ENCODE assay signal across 25 cellular contexts in the genomic region with DNA sequence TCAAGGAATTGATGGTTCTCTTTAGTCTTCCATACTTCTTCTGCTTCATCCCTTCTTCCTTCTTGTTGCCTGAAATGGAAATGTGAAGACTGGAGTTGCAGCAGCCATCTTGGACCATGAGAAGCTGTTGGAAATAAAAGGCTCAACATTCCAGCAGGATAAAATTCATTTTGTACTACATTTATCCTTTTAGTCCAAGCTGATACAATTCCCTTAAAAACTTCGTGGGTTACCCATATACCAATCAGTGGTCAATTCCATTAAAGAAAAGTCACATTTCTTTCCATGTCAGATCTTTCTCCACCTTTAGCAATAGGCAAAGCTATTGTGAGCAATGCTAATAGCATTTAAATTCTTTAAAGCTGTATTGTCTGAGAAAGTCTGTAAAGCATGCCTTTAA.
"Had no signal": no experiment of that assay in that cellular context is flagged by ENCODE, and none has a peak within 500 bp of the region (broad histone marks: within the 10 kb centered on the region; RNA-seq: fewer than 3 reads in every experiment).

No MANE protein-coding gene starts in this region.

- H3K4me1 ChIP-seq: gastroesophageal sphincter, left lung, lower lobe of right lung had no signal

- DNase-seq: dermis blood vessel endothelial cell; dorsolateral prefrontal cortex; effector CD4-positive, alpha-beta T cell; effector memory CD4-positive, alpha-beta T cell; erythroblast; esophagus squamous epithelium; foreskin fibroblast; heart left ventricle; hypothalamus; left cardiac atrium; left lung; left ventricle myocardium superior; lower lobe of right lung; mesenchymal stem cell; mucosa of descending colon; naive B cell; naive thymus-derived CD8-positive, alpha-beta T cell had no signal

- H2AFZ ChIP-seq: hepatocyte had no signal

- H3K27me3 ChIP-seq: dorsolateral prefrontal cortex, esophagus squamous epithelium, gastroesophageal sphincter, heart left ventricle, hepatocyte, left lung had no signal

- H3K4me2 ChIP-seq: hepatocyte had no signal

- H3K4me3 ChIP-seq: coronary artery, dorsolateral prefrontal cortex, esophagus squamous epithelium, gastroesophageal sphincter, heart left ventricle, hepatocyte, left lung, lower lobe of right lung, mucosa of descending colon had no signal

- H3K79me2 ChIP-seq: hepatocyte had no signal

- FAIRE-seq: frontal cortex, islet of Langerhans, keratinocyte had no signal

- ATAC-seq: esophagus mucosa; gastroesophageal sphincter; heart left ventricle; left cardiac atrium; left lung; left ventricle myocardium superior; lower lobe of right lung; mucosa of descending colon; naive thymus-derived CD8-positive, alpha-beta T cell had no signal

- H3K27ac ChIP-seq: coronary artery, dorsolateral prefrontal cortex, epithelial cell of prostate, esophagus squamous epithelium, gastroesophageal sphincter, heart left ventricle, hepatocyte, left lung, lower lobe of right lung had no signal

- H3K36me3 ChIP-seq: esophagus squamous epithelium, gastroesophageal sphincter, heart left ventricle, left lung, lower lobe of right lung had no signal
